8 cellular contexts compared by ENCODE assay signal in the genomic region with DNA sequence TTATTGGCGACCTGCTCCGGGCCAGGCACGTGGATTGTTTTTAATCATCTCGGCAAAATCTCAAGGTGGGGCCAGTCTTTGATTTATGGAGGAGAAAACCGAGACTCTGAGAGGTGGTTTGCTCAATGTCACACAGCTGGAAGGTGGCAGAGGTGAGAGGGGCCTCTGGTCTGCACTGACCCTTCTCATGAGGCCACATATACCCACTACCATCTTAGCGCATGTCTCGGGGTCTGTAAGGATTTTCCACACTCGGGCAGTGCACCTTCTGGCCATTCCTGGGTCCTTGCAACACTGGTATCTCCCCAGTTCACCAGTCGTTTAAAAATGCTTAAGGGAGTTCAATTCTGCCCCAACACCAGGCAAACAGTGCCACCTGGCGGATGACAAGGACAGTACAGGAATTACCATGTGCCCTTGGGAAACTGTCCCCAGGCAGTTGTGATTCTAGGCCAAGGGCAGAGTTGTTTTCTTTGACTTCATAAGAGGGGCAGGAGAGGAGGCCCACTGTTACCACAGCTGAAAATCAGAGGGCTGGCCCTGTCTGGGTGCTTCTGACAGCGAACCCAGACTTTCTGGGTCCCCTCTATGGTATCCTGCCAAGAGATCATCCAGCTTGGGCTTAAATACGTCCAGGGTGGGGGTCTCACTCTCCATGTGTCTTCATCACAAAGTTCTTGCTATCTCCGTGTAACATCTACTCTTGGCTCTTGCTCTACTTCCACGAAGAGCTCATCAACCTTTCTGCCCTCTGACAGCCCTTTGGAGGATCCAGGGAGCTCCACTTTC. TPM values are rescaled to one million over a fixed set of nuclear protein-coding genes. Genes with fewer than 3 reads are reported as not detected.
DNase-seq lines count a peak whose midpoint lies in the region; ATAC-seq, FAIRE-seq and TF ChIP-seq lines count a peak whose summit lies in the region.

No MANE protein-coding gene starts in this region.

- no peak for TF ChIP-seq POLR2A in A549 (IDR thresholded peaks at IDR 0.05; ENCODE audit: low read length)

- H3K79me2 ChIP-seq in GM23248 (ENCODE audit: insufficient read depth) = no peaks in the 10 kb centered on the region

- ATAC-seq in A549 = peak; percentile 85 to 96
- no peak for ATAC-seq in HG03354 (IDR thresholded peaks at IDR 0.05; ENCODE audit: poor library complexity, severe bottlenecking, unreplicated experiment)

- in situ Hi-C loops in GM23248 (cut with MboI) = loop anchor here (10.0 kb wide), 1 partner anchor 287 kb away; no protein-coding TSS in a partner anchor

- no peak overlapping the region for H3K9ac ChIP-seq in GM23248

- CTCF ChIA-PET in A549 (lab: Yijun Ruan, JAX) = interaction anchor here (0.5 to 14.7 kb wide), 94 partner anchors 9 to 644 kb away, joined by 3 to 365 read pairs (median 4); a partner anchor contains a TSS

- no peaks in the 10 kb centered on the region for H4K20me1 ChIP-seq in GM23248 (ENCODE audit: insufficient read depth)

- H3K4me2 ChIP-seq in A549 (no peak overlapping the region), GM23248 (ENCODE audit: unreplicated experiment) (no peak overlapping the region)

- H3K4me3 ChIP-seq in A549 (no peak overlapping the region), GM23248 (no peak overlapping the region), WI38 (ENCODE audit: low read depth, low read length) (no peak overlapping the region), bronchial epithelial cell (ENCODE audit: low read depth, low read length) (no peak overlapping the region)

- no peaks in the 10 kb centered on the region for H3K9me2 ChIP-seq in GM23248 (ENCODE audit: insufficient read depth)

- peak; percentile 70 to 85 for DNase-seq in A549 (ENCODE audit: low read depth in 1 of 2, low spot score in 1 of 2)
- DNase-seq in GM23248 = peak; percentile 78
- DNase-seq in NCI-H2227 (lab: John Stamatoyannopoulos, UW; ENCODE audit: unreplicated experiment) = peak; percentile 80
- peak; percentile 64 for DNase-seq in bronchial epithelial cell (ENCODE audit: low read depth)
- peak; percentile 86 for DNase-seq in stimulated activated CD4-positive, alpha-beta T cell treated with anti-CD3 and anti-CD28 coated beads, Interleukin-15, amount 100 ng/mL, for 24 hours

- no peaks in the 10 kb centered on the region for H3K27me3 ChIP-seq in GM23248 (replicated peaks; ENCODE audit: insufficient read depth)
- no peaks in the 10 kb centered on the region for H3K27me3 ChIP-seq in bronchial epithelial cell (ENCODE audit: control insufficient read depth, insufficient read depth, low read length)

- WGBS in A549 (ENCODE audit: missing lambda C conversion rate) = 13% methylated on average over 14 of the region's 14 CpGs
- 9% methylated on average over 14 of the region's 14 CpGs for WGBS in GM23248 (ENCODE audit: low coverage in 1 of 2, low lambda C conversion rate in 2 of 2, missing lambda C conversion rate in 2 of 2), 2 experiments

- no peak for TF ChIP-seq EP300 in A549 (IDR thresholded peaks at IDR 0.05)

- peak; percentile 97 to 99 for TF ChIP-seq RAD21 in A549 (conservative IDR thresholded peaks at IDR 0.05 in 1 of 2, IDR thresholded peaks at IDR 0.05 in 1 of 2)

- H3K36me3 ChIP-seq in GM23248 (ENCODE audit: low read depth) (no peaks in the 10 kb centered on the region), bronchial epithelial cell (ENCODE audit: control insufficient read depth, insufficient read depth, low read length) (no peaks in the 10 kb centered on the region)

- no peaks in the 10 kb centered on the region for H3F3A ChIP-seq in GM23248 (ENCODE audit: insufficient read depth)

- peaks cover 18% of the 10 kb centered on the region; the same call in 2 of the 3 replicates for H3K9me3 ChIP-seq in A549
- no peaks in the 10 kb centered on the region for H3K9me3 ChIP-seq in GM23248 (ENCODE audit: low read depth)

- H3K4me1 ChIP-seq in A549 (no peaks in the 10 kb centered on the region), GM23248 (ENCODE audit: insufficient read depth) (no peaks in the 10 kb centered on the region)

- H3K27ac ChIP-seq in A549 (no peak overlapping the region), GM23248 (no peak overlapping the region)

- FAIRE-seq in A549 (lab: Jason Lieb, UNC) = peak; percentile 89
- FAIRE-seq in bronchial epithelial cell (lab: Jason Lieb, UNC) = peak; percentile 83
- peak; percentile 97 for FAIRE-seq in islet of Langerhans (lab: Jason Lieb, UNC)

- no peak overlapping the region for H2AFZ ChIP-seq in GM23248

- POLR2A ChIA-PET in A549 (lab: Yijun Ruan, JAX) = interaction anchor here (0.5 kb wide), 1 partner anchor 39 kb away, joined by 3 read pairs; no protein-coding TSS in a partner anchor

- TF ChIP-seq CTCF in A549 (IDR thresholded peaks at IDR 0.05) = peak; percentile 97
- TF ChIP-seq CTCF in WI38 (IDR thresholded peaks at IDR 0.05; ENCODE audit: low read depth, low read length) = peak; percentile 79
- TF ChIP-seq CTCF in bronchial epithelial cell (IDR thresholded peaks at IDR 0.05; ENCODE audit: insufficient read depth, low read length, severe bottlenecking) = peak; percentile 83

TF ChIP-seq in A549, 52 proteins besides CTCF, POLR2A, EP300 and RAD21:
- peak; percentile 97 for TF ChIP-seq SMC3 (IDR thresholded peaks at IDR 0.05)
- 0 out of 2 replicates have a peak, but pooled peaks have one; percentile 27 for TF ChIP-seq HEYL (CRISPR knock-in tag; IDR thresholded peaks at IDR 0.05)
- TF ChIP-seq, protein P1, sequence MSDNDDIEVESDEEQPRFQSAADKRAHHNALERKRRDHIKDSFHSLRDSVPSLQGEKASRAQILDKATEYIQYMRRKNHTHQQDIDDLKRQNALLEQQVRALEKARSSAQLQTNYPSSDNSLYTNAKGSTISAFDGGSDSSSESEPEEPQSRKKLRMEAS (IDR thresholded peaks at IDR 0.05) = peak; percentile 67
- TF ChIP-seq TFCP2L1 (CRISPR knock-in tag; IDR thresholded peaks at IDR 0.05) = no peak
- peak; percentile 70; the same call in 1 of the 2 replicates for TF ChIP-seq MYC (IDR thresholded peaks at IDR 0.05; ENCODE audit: borderline replicate concordance, low read length)

RNA-seq across cellular contexts. Expression of a gene that starts 39.4 kb away (rescaled TPM):
- 3.5 and 7.1 TPM in 2 replicates for polyA plus RNA-seq in A549 (2011; rRNA removed)
- polyA plus RNA-seq in A549 (2012; cell fraction: cytosol; rRNA removed) = 7.1 and 11.2 TPM in 2 replicates
- polyA plus RNA-seq in A549 (2012; cell fraction: nucleus; rRNA removed) = 27.6 and 28.1 TPM in 2 replicates
- 18.9 to 23.8 TPM (median 23.3 TPM) in 3 replicates for polyA plus RNA-seq in A549 (2017; fragmentation: RNase III; extraction: RNeasy Plus Mini Kit Qiagen cat#74134 plus additional on column Dnase treatment)
- 5.7 and 9.7 TPM in 2 replicates for polyA minus RNA-seq in A549 (2011; rRNA and poly(A)+ RNA removed)
- 9.1 and 17.8 TPM in 2 replicates for total RNA-seq in GM23248 (2014; rRNA removed; shearing (Covaris generic))
- polyA plus RNA-seq in GM23248 (2016; fragmentation: Nextera tagmentation; extraction: Ambion mirVana) = 4.4 and 5.2 TPM in 2 replicates
- total RNA-seq in bronchial epithelial cell = 7.4 and 8.8 TPM in 2 replicates

RNA-seq across cellular contexts. Expression of a gene that starts 50.3 kb away (rescaled TPM):
- 47.8 and 62.4 TPM in 2 replicates for polyA plus RNA-seq in A549 (2011; rRNA removed)
- 88.6 and 124 TPM in 2 replicates for polyA plus RNA-seq in A549 (2012; cell fraction: cytosol; rRNA removed)
- polyA plus RNA-seq in A549 (2012; cell fraction: nucleus; rRNA removed) = 78.3 and 88.5 TPM in 2 replicates
- polyA plus RNA-seq in A549 (2017; fragmentation: RNase III; extraction: RNeasy Plus Mini Kit Qiagen cat#74134 plus additional on column Dnase treatment) = 40.1 to 47.5 TPM (median 43.0 TPM) in 3 replicates
- 34.0 and 49.1 TPM in 2 replicates for polyA minus RNA-seq in A549 (2011; rRNA and poly(A)+ RNA removed)
- 53.0 and 62.0 TPM in 2 replicates for total RNA-seq in GM23248 (2014; rRNA removed; shearing (Covaris generic))
- polyA plus RNA-seq in GM23248 (2016; fragmentation: Nextera tagmentation; extraction: Ambion mirVana) = 60.4 and 68.7 TPM in 2 replicates
- 23.4 and 35.1 TPM in 2 replicates for total RNA-seq in bronchial epithelial cell
